Comparison of ENCODE assay signal across 1 cellular context in the genomic region with DNA sequence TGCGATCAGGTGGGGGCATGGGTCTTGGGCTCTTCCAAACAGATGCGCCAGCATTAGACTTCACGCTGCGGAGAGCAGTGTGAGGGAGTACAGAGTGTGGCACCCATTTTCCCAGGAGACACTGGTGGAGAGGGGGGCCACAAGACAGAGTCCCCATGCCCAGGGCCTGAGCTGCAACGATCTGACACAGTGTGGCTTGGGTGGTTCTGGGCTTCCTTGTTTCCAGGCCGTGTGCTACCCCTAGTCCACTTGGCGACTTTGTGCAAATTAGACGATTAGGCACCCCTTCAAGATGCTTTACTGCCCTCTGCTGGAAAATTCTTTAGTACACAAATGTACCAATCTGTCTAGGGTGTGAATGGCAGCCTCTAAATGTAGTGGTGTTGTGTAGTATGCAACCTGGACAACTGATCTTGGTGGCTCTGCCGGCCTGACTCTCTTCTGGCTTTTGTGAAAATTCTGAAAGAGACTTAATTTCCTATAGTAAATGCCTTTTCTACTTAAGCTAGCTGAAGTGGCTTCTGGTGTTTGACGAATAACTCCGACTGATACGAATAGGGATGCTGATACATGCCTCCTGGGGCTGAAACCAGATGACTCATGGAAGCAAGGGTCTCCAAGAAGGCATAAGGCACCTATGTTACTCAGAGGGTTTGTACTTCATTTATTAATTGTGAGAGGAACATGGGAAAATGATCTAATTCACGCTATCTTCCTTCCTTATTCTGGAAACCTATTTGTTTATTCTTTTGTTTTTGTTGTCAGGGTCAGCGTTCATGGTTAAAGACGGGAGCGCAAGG.
TF ChIP-seq lines count a peak whose summit lies in the region.

No MANE protein-coding gene starts in this region.

TF ChIP-seq in GM23338, 12 proteins besides CTCF, POLR2A, EP300 and RAD21 (continued from another document):
- TF ChIP-seq, protein P1, sequence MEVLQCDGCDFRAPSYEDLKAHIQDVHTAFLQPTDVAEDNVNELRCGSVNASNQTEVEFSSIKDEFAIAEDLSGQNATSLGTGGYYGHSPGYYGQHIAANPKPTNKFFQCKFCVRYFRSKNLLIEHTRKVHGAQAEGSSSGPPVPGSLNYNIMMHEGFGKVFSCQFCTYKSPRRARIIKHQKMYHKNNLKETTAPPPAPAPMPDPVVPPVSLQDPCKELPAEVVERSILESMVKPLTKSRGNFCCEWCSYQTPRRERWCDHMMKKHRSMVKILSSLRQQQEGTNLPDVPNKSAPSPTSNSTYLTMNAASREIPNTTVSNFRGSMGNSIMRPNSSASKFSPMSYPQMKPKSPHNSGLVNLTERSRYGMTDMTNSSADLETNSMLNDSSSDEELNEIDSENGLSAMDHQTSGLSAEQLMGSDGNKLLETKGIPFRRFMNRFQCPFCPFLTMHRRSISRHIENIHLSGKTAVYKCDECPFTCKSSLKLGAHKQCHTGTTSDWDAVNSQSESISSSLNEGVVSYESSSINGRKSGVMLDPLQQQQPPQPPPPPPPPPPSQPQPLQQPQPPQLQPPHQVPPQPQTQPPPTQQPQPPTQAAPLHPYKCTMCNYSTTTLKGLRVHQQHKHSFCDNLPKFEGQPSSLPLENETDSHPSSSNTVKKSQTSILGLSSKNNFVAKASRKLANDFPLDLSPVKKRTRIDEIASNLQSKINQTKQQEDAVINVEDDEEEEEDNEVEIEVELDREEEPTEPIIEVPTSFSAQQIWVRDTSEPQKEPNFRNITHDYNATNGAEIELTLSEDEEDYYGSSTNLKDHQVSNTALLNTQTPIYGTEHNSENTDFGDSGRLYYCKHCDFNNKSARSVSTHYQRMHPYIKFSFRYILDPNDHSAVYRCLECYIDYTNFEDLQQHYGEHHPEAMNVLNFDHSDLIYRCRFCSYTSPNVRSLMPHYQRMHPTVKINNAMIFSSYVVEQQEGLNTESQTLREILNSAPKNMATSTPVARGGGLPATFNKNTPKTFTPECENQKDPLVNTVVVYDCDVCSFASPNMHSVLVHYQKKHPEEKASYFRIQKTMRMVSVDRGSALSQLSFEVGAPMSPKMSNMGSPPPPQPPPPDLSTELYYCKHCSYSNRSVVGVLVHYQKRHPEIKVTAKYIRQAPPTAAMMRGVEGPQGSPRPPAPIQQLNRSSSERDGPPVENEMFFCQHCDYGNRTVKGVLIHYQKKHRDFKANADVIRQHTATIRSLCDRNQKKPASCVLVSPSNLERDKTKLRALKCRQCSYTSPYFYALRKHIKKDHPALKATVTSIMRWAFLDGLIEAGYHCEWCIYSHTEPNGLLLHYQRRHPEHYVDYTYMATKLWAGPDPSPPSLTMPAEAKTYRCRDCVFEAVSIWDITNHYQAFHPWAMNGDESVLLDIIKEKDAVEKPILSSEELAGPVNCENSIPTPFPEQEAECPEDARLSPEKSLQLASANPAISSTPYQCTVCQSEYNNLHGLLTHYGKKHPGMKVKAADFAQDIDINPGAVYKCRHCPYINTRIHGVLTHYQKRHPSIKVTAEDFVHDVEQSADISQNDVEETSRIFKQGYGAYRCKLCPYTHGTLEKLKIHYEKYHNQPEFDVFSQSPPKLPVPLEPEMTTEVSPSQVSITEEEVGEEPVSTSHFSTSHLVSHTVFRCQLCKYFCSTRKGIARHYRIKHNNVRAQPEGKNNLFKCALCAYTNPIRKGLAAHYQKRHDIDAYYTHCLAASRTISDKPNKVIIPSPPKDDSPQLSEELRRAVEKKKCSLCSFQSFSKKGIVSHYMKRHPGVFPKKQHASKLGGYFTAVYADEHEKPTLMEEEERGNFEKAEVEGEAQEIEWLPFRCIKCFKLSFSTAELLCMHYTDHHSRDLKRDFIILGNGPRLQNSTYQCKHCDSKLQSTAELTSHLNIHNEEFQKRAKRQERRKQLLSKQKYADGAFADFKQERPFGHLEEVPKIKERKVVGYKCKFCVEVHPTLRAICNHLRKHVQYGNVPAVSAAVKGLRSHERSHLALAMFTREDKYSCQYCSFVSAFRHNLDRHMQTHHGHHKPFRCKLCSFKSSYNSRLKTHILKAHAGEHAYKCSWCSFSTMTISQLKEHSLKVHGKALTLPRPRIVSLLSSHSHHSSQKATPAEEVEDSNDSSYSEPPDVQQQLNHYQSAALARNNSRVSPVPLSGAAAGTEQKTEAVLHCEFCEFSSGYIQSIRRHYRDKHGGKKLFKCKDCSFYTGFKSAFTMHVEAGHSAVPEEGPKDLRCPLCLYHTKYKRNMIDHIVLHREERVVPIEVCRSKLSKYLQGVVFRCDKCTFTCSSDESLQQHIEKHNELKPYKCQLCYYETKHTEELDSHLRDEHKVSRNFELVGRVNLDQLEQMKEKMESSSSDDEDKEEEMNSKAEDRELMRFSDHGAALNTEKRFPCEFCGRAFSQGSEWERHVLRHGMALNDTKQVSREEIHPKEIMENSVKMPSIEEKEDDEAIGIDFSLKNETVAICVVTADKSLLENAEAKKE (CRISPR knock-in tag; IDR thresholded peaks at IDR 0.05): no peak
- TF ChIP-seq NANOG (IDR thresholded peaks at IDR 0.05; ENCODE audit: borderline replicate concordance) (no peak), EZH2 (IDR thresholded peaks at IDR 0.05; ENCODE audit: low read depth, unreplicated experiment) (no peak), POLR2AphosphoS5 (IDR thresholded peaks at IDR 0.05; ENCODE audit: low read depth) (no peak)
- TF ChIP-seq, protein P2, sequence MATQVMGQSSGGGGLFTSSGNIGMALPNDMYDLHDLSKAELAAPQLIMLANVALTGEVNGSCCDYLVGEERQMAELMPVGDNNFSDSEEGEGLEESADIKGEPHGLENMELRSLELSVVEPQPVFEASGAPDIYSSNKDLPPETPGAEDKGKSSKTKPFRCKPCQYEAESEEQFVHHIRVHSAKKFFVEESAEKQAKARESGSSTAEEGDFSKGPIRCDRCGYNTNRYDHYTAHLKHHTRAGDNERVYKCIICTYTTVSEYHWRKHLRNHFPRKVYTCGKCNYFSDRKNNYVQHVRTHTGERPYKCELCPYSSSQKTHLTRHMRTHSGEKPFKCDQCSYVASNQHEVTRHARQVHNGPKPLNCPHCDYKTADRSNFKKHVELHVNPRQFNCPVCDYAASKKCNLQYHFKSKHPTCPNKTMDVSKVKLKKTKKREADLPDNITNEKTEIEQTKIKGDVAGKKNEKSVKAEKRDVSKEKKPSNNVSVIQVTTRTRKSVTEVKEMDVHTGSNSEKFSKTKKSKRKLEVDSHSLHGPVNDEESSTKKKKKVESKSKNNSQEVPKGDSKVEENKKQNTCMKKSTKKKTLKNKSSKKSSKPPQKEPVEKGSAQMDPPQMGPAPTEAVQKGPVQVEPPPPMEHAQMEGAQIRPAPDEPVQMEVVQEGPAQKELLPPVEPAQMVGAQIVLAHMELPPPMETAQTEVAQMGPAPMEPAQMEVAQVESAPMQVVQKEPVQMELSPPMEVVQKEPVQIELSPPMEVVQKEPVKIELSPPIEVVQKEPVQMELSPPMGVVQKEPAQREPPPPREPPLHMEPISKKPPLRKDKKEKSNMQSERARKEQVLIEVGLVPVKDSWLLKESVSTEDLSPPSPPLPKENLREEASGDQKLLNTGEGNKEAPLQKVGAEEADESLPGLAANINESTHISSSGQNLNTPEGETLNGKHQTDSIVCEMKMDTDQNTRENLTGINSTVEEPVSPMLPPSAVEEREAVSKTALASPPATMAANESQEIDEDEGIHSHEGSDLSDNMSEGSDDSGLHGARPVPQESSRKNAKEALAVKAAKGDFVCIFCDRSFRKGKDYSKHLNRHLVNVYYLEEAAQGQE (IDR thresholded peaks at IDR 0.05; ENCODE audit: unreplicated experiment): no peak
